ENCODE assay signal across 9 cellular contexts in genomic region chr3:133441867-133442270, GRCh38. TPM values are rescaled to one million over a fixed set of nuclear protein-coding genes. Genes with fewer than 3 reads are reported as not detected.
DNase-seq lines count a peak whose midpoint lies in the region; ATAC-seq and TF ChIP-seq lines count a peak whose summit lies in the region.
"Had no signal": no experiment of that assay in that cellular context is flagged by ENCODE, and none has a peak within 500 bp of the region (broad histone marks: within the 10 kb centered on the region; RNA-seq: fewer than 3 reads in every experiment).

No MANE protein-coding gene starts in this region.

- intact Hi-C loops in CD14-positive monocyte (cut with micrococcal nuclease) = no loop called here
- intact Hi-C loops in activated T-helper 2 cell treated with anti-CD3 and anti-CD28 coated beads, Interferon-gamma antibody, Interleukin-2, Interleukin-4, amounts not matched to agents 10 μg/mL and 5 μg/mL and 100 μg/mL, durations not matched to agents 14 hours and 24 hours and 36 hours (cut with micrococcal nuclease) = loop anchor here (1.0 to 5.0 kb wide), 4 partner anchors 35 to 365 kb away; partner anchors contain the start of genes SRPRB and TOPBP1

- no peak for DNase-seq in CD14-positive monocyte (ENCODE audit: low spot score)
- DNase-seq in activated T-helper 2 cell treated with anti-CD3 and anti-CD28 coated beads, Interferon-gamma antibody, Interleukin-2, Interleukin-4, amounts not matched to agents 10 μg/mL and 5 μg/mL and 100 μg/mL, durations not matched to agents 14 hours and 24 hours and 36 hours (ENCODE audit: low spot score) = peak; percentile 17
- no peak for DNase-seq in NK-92 (lab: John Stamatoyannopoulos, UW; ENCODE audit: unreplicated experiment)
- DNase-seq in GM03348 (ENCODE audit: low spot score) = no peak
- DNase-seq in activated CD8-positive, alpha-beta memory T cell treated with anti-CD3 and anti-CD28 coated beads for 24 hours = no peak
- no peak for DNase-seq in WTC11 (ENCODE audit: low spot score)
- DNase-seq: PC-3 had no signal

- peak overlapping the region in 4 of 7 donors; percentile 41 to 86 (median 84) for H3K27ac Mint-ChIP-seq in CD14-positive monocyte
- H3K27ac Mint-ChIP-seq in activated T-helper 2 cell treated with anti-CD3 and anti-CD28 coated beads, Interferon-gamma antibody, Interleukin-2, Interleukin-4, amounts not matched to agents 10 μg/mL and 5 μg/mL and 100 μg/mL, durations not matched to agents 14 hours and 24 hours and 36 hours = peak overlapping the region; percentile 94
- H3K27ac Mint-ChIP-seq in WTC11 = no peak overlapping the region

- CTCF ChIA-PET in WTC11 (lab: Charles Lee) = no interaction called here

- H3K27me3 Mint-ChIP-seq in CD14-positive monocyte (ENCODE audit: low read depth in 3 of 3) (peaks cover 0 to 5% (median 0%) of the 10 kb centered on the region in 3 donors), WTC11 (ENCODE audit: low read depth) (no peaks in the 10 kb centered on the region; the same call in 1 of the 2 replicates)
- H3K27me3 Mint-ChIP-seq in activated T-helper 2 cell treated with anti-CD3 and anti-CD28 coated beads, Interferon-gamma antibody, Interleukin-2, Interleukin-4, amounts not matched to agents 10 μg/mL and 5 μg/mL and 100 μg/mL, durations not matched to agents 14 hours and 24 hours and 36 hours (ENCODE audit: low read depth) = no peaks in the 10 kb centered on the region

- POLR2A ChIA-PET in WTC11 (lab: Charles Lee) = no interaction called here

- H3K36me3 Mint-ChIP-seq in CD14-positive monocyte (no peaks in the 10 kb centered on the region), WTC11 (peaks cover 3% of the 10 kb centered on the region; the same call in 1 of the 2 replicates)
- peaks cover 7% of the 10 kb centered on the region for H3K36me3 Mint-ChIP-seq in activated T-helper 2 cell treated with anti-CD3 and anti-CD28 coated beads, Interferon-gamma antibody, Interleukin-2, Interleukin-4, amounts not matched to agents 10 μg/mL and 5 μg/mL and 100 μg/mL, durations not matched to agents 14 hours and 24 hours and 36 hours (ENCODE audit: low read depth)

- H3K4me3 Mint-ChIP-seq in CD14-positive monocyte (peak overlapping the region; percentile 74 to 92), WTC11 (no peak overlapping the region)
- peak overlapping the region; percentile 71 for H3K4me3 Mint-ChIP-seq in activated T-helper 2 cell treated with anti-CD3 and anti-CD28 coated beads, Interferon-gamma antibody, Interleukin-2, Interleukin-4, amounts not matched to agents 10 μg/mL and 5 μg/mL and 100 μg/mL, durations not matched to agents 14 hours and 24 hours and 36 hours (ENCODE audit: low read depth)

- ATAC-seq in GM19328 (IDR thresholded peaks at IDR 0.05; ENCODE audit: unreplicated experiment) (peak; percentile 74), HG03139 (IDR thresholded peaks at IDR 0.05; ENCODE audit: unreplicated experiment) (peak; percentile 69), WTC11 (no peak)
- ATAC-seq: PC-3 had no signal

- H3K9me3 Mint-ChIP-seq in CD14-positive monocyte (peaks cover 0 to 13% (median 8%) of the 10 kb centered on the region in 7 donors), WTC11 (peaks cover 9% of the 10 kb centered on the region)
- peaks cover 9% of the 10 kb centered on the region for H3K9me3 Mint-ChIP-seq in activated T-helper 2 cell treated with anti-CD3 and anti-CD28 coated beads, Interferon-gamma antibody, Interleukin-2, Interleukin-4, amounts not matched to agents 10 μg/mL and 5 μg/mL and 100 μg/mL, durations not matched to agents 14 hours and 24 hours and 36 hours

- H3K4me1 Mint-ChIP-seq in CD14-positive monocyte (peaks cover 22% of the 10 kb centered on the region), WTC11 (0 out of 2 replicates have a peak, but pooled peaks cover 2% of the 10 kb centered on the region)
- H3K4me1 Mint-ChIP-seq in activated T-helper 2 cell treated with anti-CD3 and anti-CD28 coated beads, Interferon-gamma antibody, Interleukin-2, Interleukin-4, amounts not matched to agents 10 μg/mL and 5 μg/mL and 100 μg/mL, durations not matched to agents 14 hours and 24 hours and 36 hours (ENCODE audit: low read depth) = peaks cover 39% of the 10 kb centered on the region

- TF ChIP-seq CTCF in CD14-positive monocyte (IDR thresholded peaks at IDR 0.05) (no peak), WTC11 (IDR thresholded peaks at IDR 0.05) (no peak)

TF ChIP-seq in WTC11, 78 proteins besides CTCF, POLR2A, EP300 and RAD21:
- no peak for TF ChIP-seq ZNF281 (CRISPR knock-in tag; IDR thresholded peaks at IDR 0.05)
- no peak for TF ChIP-seq NFYB (CRISPR knock-in tag; conservative IDR thresholded peaks at IDR 0.05; ENCODE audit: low read depth)
- no peak for TF ChIP-seq JUN (CRISPR knock-in tag; IDR thresholded peaks at IDR 0.05)
- no peak for TF ChIP-seq ATF6 (CRISPR knock-in tag; IDR thresholded peaks at IDR 0.05)
- no peak for TF ChIP-seq ATF3 (CRISPR knock-in tag; conservative IDR thresholded peaks at IDR 0.05)

RNA-seq across cellular contexts. Expression of gene BFSP2, which starts 42.0 kb away (rescaled TPM):
- not detected for polyA plus RNA-seq in CD14-positive monocyte
- not detected in 2 replicates for total RNA-seq in activated T-helper 2 cell treated with anti-CD3 and anti-CD28 coated beads, Interferon-gamma antibody, Interleukin-2, Interleukin-4, amounts not matched to agents 10 μg/mL and 5 μg/mL and 100 μg/mL, durations not matched to agents 14 hours and 24 hours and 36 hours
- 0.44 TPM in 1 of 3 replicates, not detected in the others for total RNA-seq in WTC11 (2021)
- total RNA-seq: PC-3 had no signal
